ENCODE assay signal across 9 cellular contexts in the genomic region with DNA sequence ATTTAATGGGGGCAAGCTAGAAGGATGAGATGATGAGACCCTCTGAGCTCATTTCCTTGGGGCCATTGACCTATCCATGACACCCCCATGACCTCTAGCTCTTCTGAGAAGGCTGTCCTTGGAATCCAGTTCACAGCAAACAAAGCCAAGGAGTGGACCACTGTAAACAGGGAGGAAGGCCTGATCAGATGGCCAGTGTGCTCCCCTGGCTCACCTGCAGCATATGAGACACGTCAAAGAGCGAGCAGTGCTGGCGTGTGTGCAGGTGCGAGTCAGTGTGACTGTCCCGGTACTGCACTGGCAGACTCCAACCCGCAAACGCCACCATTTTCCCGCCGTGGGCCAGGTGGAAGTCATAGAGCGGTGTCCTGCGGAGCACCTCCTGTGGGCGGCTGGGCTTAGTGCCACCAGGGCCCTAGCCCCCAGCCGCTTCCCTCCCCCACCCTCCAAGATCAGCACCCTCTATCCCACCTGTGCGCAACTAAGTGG. TPM values are rescaled to one million over a fixed set of nuclear protein-coding genes. Genes with fewer than 3 reads are reported as not detected.
DNase-seq lines count a peak whose midpoint lies in the region; ATAC-seq, FAIRE-seq and TF ChIP-seq lines count a peak whose summit lies in the region.
"Had no signal": no experiment of that assay in that cellular context is flagged by ENCODE, and none has a peak within 500 bp of the region (broad histone marks: within the 10 kb centered on the region; RNA-seq: fewer than 3 reads in every experiment).

No MANE protein-coding gene starts in this region.

- peaks cover under 1 to 2% of the 10 kb centered on the region in 2 experiments; a peak in 1 of 4 replicates for H3K36me3 ChIP-seq in HCT116 (ENCODE audit: control insufficient read depth in 1 of 2, insufficient read depth in 2 of 2, low read length in 2 of 2)
- peaks cover 9 to 14% of the 10 kb centered on the region in 2 experiments for H3K36me3 ChIP-seq in keratinocyte (ENCODE audit: control insufficient read depth in 2 of 2, extremely low read depth in 1 of 2, insufficient read depth in 2 of 2, low read length in 2 of 2)
- no peaks in the 10 kb centered on the region for H3K36me3 ChIP-seq in Karpas-422 (ENCODE audit: insufficient read depth, low read length)

- H3K27ac Mint-ChIP-seq in chondrocyte (ENCODE audit: unreplicated experiment) = peak overlapping the region; percentile 86

- TF ChIP-seq RAD21 in HCT116 (IDR thresholded peaks at IDR 0.05; ENCODE audit: low read depth) = no peak

- H3K27me3 Mint-ChIP-seq in chondrocyte (ENCODE audit: low read depth) = no peaks in the 10 kb centered on the region

- DNase-seq in HCT116 (ENCODE audit: low read depth, low spot score) = no peak
- no peak for DNase-seq in chondrocyte (ENCODE audit: low spot score)
- DNase-seq in keratinocyte (ENCODE audit: low read depth, low spot score) = no peak
- DNase-seq in sciatic nerve (ENCODE audit: low spot score) = no peak
- DNase-seq in AG20443 (ENCODE audit: low spot score) = no peak
- no peak for DNase-seq in DMS114 treated with DMSO at 0.1 percent for 48 hours (lab: John Stamatoyannopoulos, UW; ENCODE audit: unreplicated experiment)
- DNase-seq in Karpas-422 = no peak
- DNase-seq in D721Med (ENCODE audit: insufficient read length, low spot score) = no peak
- DNase-seq: NCI-H1694 treated with DMSO at 0.1 percent for 48 hours had no signal

- ATAC-seq in HCT116 (no peak), sciatic nerve (peak; percentile 6)

- H3K9me2 ChIP-seq in HCT116 (ENCODE audit: insufficient read depth) (no peaks in the 10 kb centered on the region), Karpas-422 (replicated peaks; ENCODE audit: insufficient read depth, low read length) (no peaks in the 10 kb centered on the region)

- peaks cover 5% of the 10 kb centered on the region for H3K9me1 ChIP-seq in keratinocyte (ENCODE audit: control insufficient read depth, extremely low read depth, insufficient read depth, low read length)

- H3K4me1 Mint-ChIP-seq in chondrocyte (ENCODE audit: low read depth) = peaks cover 23% of the 10 kb centered on the region

- no peaks in the 10 kb centered on the region for H4K20me1 ChIP-seq in HCT116 (ENCODE audit: insufficient read depth)
- no peaks in the 10 kb centered on the region for H4K20me1 ChIP-seq in keratinocyte (ENCODE audit: control insufficient read depth, extremely low read depth, insufficient read depth, low read length)
- no peaks in the 10 kb centered on the region for H4K20me1 ChIP-seq in Karpas-422 (ENCODE audit: insufficient read depth, low read depth, low read length)

- H3K4me3 Mint-ChIP-seq in chondrocyte (ENCODE audit: unreplicated experiment) = no peak overlapping the region

- H3K4me1 ChIP-seq in HCT116 (ENCODE audit: control insufficient read depth in 1 of 2, insufficient read depth in 2 of 2, low read length in 2 of 2) = peaks cover 3 to 58% of the 10 kb centered on the region in 2 experiments
- peaks cover 23% of the 10 kb centered on the region for H3K4me1 ChIP-seq in keratinocyte (ENCODE audit: control insufficient read depth, extremely low read depth, insufficient read depth, low read length)
- peaks cover under 1% of the 10 kb centered on the region for H3K4me1 ChIP-seq in Karpas-422 (ENCODE audit: low read length)

- BruUV-seq in HCT116 (replicated peaks; lab: Mats Ljungman, UMichigan) = no TSS peak

- H3K79me2 ChIP-seq in HCT116 (ENCODE audit: insufficient read depth, low read length) (no peaks in the 10 kb centered on the region), keratinocyte (ENCODE audit: control insufficient read depth, insufficient read depth, low read length) (no peaks in the 10 kb centered on the region), Karpas-422 (ENCODE audit: low read length) (no peaks in the 10 kb centered on the region)

- intact Hi-C loops in HCT116 (cut with micrococcal nuclease) = no loop called here
- intact Hi-C loops in sciatic nerve (cut with DNase I) = no loop called here

- peak; percentile 57 for FAIRE-seq in keratinocyte (lab: Jason Lieb, UNC)
- FAIRE-seq in D721Med (lab: Jason Lieb, UNC) = no peak

- H3K9me3 Mint-ChIP-seq in chondrocyte (ENCODE audit: low read depth) = no peaks in the 10 kb centered on the region

- dilution Hi-C loops in keratinocyte (cut with MboI; ENCODE audit: extremely low pct_ligation_motif_present, low sequenced_read_pairs) = no loop called here

- no peak for TF ChIP-seq CTCF in HCT116 (IDR thresholded peaks at IDR 0.05 in 2 of 3, conservative IDR thresholded peaks at IDR 0.05 in 1 of 3; ENCODE audit: borderline replicate concordance in 1 of 3, insufficient read depth in 1 of 3, low read depth in 2 of 3, low read length in 2 of 3)
- TF ChIP-seq CTCF in chondrocyte (IDR thresholded peaks at IDR 0.05) = no peak
- no peak for TF ChIP-seq CTCF in keratinocyte (optimal IDR thresholded peaks at IDR 0.05 in 1 of 3, IDR thresholded peaks at IDR 0.05 in 1 of 3, conservative IDR thresholded peaks at IDR 0.05 in 1 of 3; ENCODE audit: extremely low read depth in 1 of 3, insufficient read depth in 2 of 3, low read length in 3 of 3)
- no peak for TF ChIP-seq CTCF in D721Med (IDR thresholded peaks at IDR 0.05; ENCODE audit: insufficient read depth, missing control alignments)

- H3K27me3 ChIP-seq in HCT116 (ENCODE audit: insufficient read depth, low read length) (no peaks in the 10 kb centered on the region), keratinocyte (ENCODE audit: control insufficient read depth, extremely low read depth, insufficient read depth, low read length) (no peaks in the 10 kb centered on the region), Karpas-422 (ENCODE audit: low read length) (no peaks in the 10 kb centered on the region)

- H3K9me3 ChIP-seq in HCT116 (ENCODE audit: control insufficient read depth in 1 of 2, insufficient read depth in 1 of 2, low read depth in 1 of 2, low read length in 2 of 2) (no peaks in the 10 kb centered on the region), keratinocyte (ENCODE audit: control insufficient read depth, low read depth, low read length) (no peaks in the 10 kb centered on the region), Karpas-422 (ENCODE audit: low read length) (no peaks in the 10 kb centered on the region)

- H3K4me2 ChIP-seq in HCT116 (ENCODE audit: low read length) (peak overlapping the region; percentile 48; the same call in 1 of the 2 replicates), keratinocyte (ENCODE audit: control insufficient read depth, extremely low read depth, insufficient read depth, low read depth, low read length) (no peak overlapping the region), Karpas-422 (ENCODE audit: low read depth, low read length, poor library complexity, severe bottlenecking) (no peak overlapping the region)

- peaks cover 5% of the 10 kb centered on the region for H3K36me3 Mint-ChIP-seq in chondrocyte (ENCODE audit: low read depth)

- H3K9ac ChIP-seq in HCT116 (ENCODE audit: low read length) (no peak overlapping the region), keratinocyte (ENCODE audit: control insufficient read depth, extremely low read depth, insufficient read depth, low read length) (no peak overlapping the region), Karpas-422 (ENCODE audit: low read length) (no peak overlapping the region)

- no peak for TF ChIP-seq POLR2A in HCT116 (IDR thresholded peaks at IDR 0.05; ENCODE audit: borderline replicate concordance, extremely low read depth, insufficient read depth, insufficient read length)

- no peak overlapping the region for H3K4me3 ChIP-seq in HCT116 (replicated peaks in 1 of 2; ENCODE audit: low read depth in 1 of 2, low read length in 2 of 2)
- no peak overlapping the region for H3K4me3 ChIP-seq in keratinocyte (ENCODE audit: control insufficient read depth in 2 of 3, extremely low read depth in 1 of 3, insufficient read depth in 2 of 3, low read depth in 1 of 3, low read length in 3 of 3)
- no peak overlapping the region for H3K4me3 ChIP-seq in Karpas-422 (ENCODE audit: low read length)

- POLR2A ChIA-PET in HCT116 (lab: Charles Lee) = no interaction called here

- RAD21 ChIA-PET in HCT116 (lab: Charles Lee; ENCODE audit: low non-redundant PET in 1 of 2, low total read pairs in 2 of 2, uncharacterized antibody in 2 of 2, unreplicated experiment in 2 of 2) = no interaction called here

- H3K27ac ChIP-seq in HCT116 (ENCODE audit: low read depth, low read length) (no peak overlapping the region), keratinocyte (ENCODE audit: control insufficient read depth, insufficient read depth, low read length) (peak overlapping the region; percentile 73), Karpas-422 (ENCODE audit: low read length) (no peak overlapping the region)

- H2AFZ ChIP-seq in HCT116 (ENCODE audit: low read depth, low read length, poor library complexity, severe bottlenecking) (no peak overlapping the region), keratinocyte (ENCODE audit: control insufficient read depth, low read length) (no peak overlapping the region), Karpas-422 (ENCODE audit: low read length) (no peak overlapping the region)

- CTCF ChIA-PET in HCT116 (lab: Charles Lee) = no interaction called here

RNA-seq across cellular contexts. Expression of gene AMT, which starts 0.3 kb away (rescaled TPM):
- total RNA-seq in HCT116 (2021; ENCODE audit: unreplicated experiment) = 4.8 TPM
- polyA plus RNA-seq in HCT116 (2012) = 7.7 and 8.2 TPM in 2 replicates
- total RNA-seq in chondrocyte = 4.8 to 6.1 TPM (median 6.0 TPM) in 3 replicates
- 2.8 to 9.0 TPM (median 7.1 TPM) in 3 replicates for polyA plus RNA-seq in keratinocyte
- polyA plus RNA-seq in keratinocyte (2011; ENCODE audit: low read depth) = 0.94 TPM
- 0.34 and 0.55 TPM in 2 replicates for polyA plus RNA-seq in keratinocyte (2011; cell fraction: cytosol; rRNA removed)
- polyA plus RNA-seq in keratinocyte (2011; cell fraction: nucleus; rRNA removed) = 35.1 and 49.7 TPM in 2 replicates
- polyA plus RNA-seq in keratinocyte (2012; ENCODE audit: low replicate concordance) = 1.7 and 3.7 TPM in 2 replicates
- polyA minus RNA-seq in keratinocyte = 1.2 to 2.3 TPM (median 2.2 TPM) in 3 replicates
- not detected for polyA minus RNA-seq in keratinocyte (2011; cell fraction: cytosol; rRNA and poly(A)+ RNA removed)
- 3.0 and 3.2 TPM in 2 replicates for polyA minus RNA-seq in keratinocyte (2011; cell fraction: nucleus; rRNA and poly(A)+ RNA removed)
- total RNA-seq in sciatic nerve = 12.4 TPM
- 2.4 and 5.9 TPM in 2 replicates for total RNA-seq in Karpas-422 (2014; rRNA removed; shearing (Covaris generic); ENCODE audit: low replicate concordance)

RNA-seq across cellular contexts. Expression of gene NICN1, which starts 7.2 kb away (rescaled TPM):
- total RNA-seq in HCT116 (2021; ENCODE audit: unreplicated experiment) (11.3 TPM), chondrocyte (20.0 to 25.8 TPM (median 23.8 TPM) in 3 replicates), sciatic nerve (23.4 TPM)
- polyA plus RNA-seq in HCT116 (2012) = 6.8 and 9.0 TPM in 2 replicates
- polyA plus RNA-seq in keratinocyte = 9.6 to 17.8 TPM (median 13.1 TPM) in 3 replicates
- polyA plus RNA-seq in keratinocyte (2011; ENCODE audit: low read depth) = 0.97 TPM
- polyA plus RNA-seq in keratinocyte (2011; cell fraction: cytosol; rRNA removed) = 6.6 and 9.3 TPM in 2 replicates
- 76.2 and 146 TPM in 2 replicates for polyA plus RNA-seq in keratinocyte (2011; cell fraction: nucleus; rRNA removed)
- 5.3 and 11.9 TPM in 2 replicates for polyA plus RNA-seq in keratinocyte (2012; ENCODE audit: low replicate concordance)
- 26.3 to 33.1 TPM (median 27.7 TPM) in 3 replicates for polyA minus RNA-seq in keratinocyte
- 13.0 TPM for polyA minus RNA-seq in keratinocyte (2011; cell fraction: cytosol; rRNA and poly(A)+ RNA removed)
- polyA minus RNA-seq in keratinocyte (2011; cell fraction: nucleus; rRNA and poly(A)+ RNA removed) = 6.0 and 13.9 TPM in 2 replicates
- 17.8 and 23.9 TPM in 2 replicates for total RNA-seq in Karpas-422 (2014; rRNA removed; shearing (Covaris generic); ENCODE audit: low replicate concordance)

RNA-seq across cellular contexts. Expression of gene TCTA, which starts 9.7 kb away (rescaled TPM):
- total RNA-seq in HCT116 (2021; ENCODE audit: unreplicated experiment) (11.9 TPM), chondrocyte (22.5 to 54.8 TPM (median 23.4 TPM) in 3 replicates), sciatic nerve (28.5 TPM)
- 8.0 and 11.1 TPM in 2 replicates for polyA plus RNA-seq in HCT116 (2012)
- polyA plus RNA-seq in keratinocyte = 16.5 to 21.2 TPM (median 20.4 TPM) in 3 replicates
- polyA plus RNA-seq in keratinocyte (2011; ENCODE audit: low read depth) = 0.60 TPM
- 22.7 and 22.8 TPM in 2 replicates for polyA plus RNA-seq in keratinocyte (2011; cell fraction: cytosol; rRNA removed)
- 10.8 and 13.8 TPM in 2 replicates for polyA plus RNA-seq in keratinocyte (2011; cell fraction: nucleus; rRNA removed)
- polyA plus RNA-seq in keratinocyte (2012; ENCODE audit: low replicate concordance) = 6.7 and 11.8 TPM in 2 replicates
- polyA minus RNA-seq in keratinocyte = 10.8 to 13.7 TPM (median 12.8 TPM) in 3 replicates
- 9.2 TPM for polyA minus RNA-seq in keratinocyte (2011; cell fraction: cytosol; rRNA and poly(A)+ RNA removed)
- polyA minus RNA-seq in keratinocyte (2011; cell fraction: nucleus; rRNA and poly(A)+ RNA removed) = 3.6 and 8.1 TPM in 2 replicates
- 17.2 and 26.9 TPM in 2 replicates for total RNA-seq in Karpas-422 (2014; rRNA removed; shearing (Covaris generic); ENCODE audit: low replicate concordance)

RNA-seq across cellular contexts. Expression of gene RHOA, which starts 10.2 kb away (rescaled TPM):
- total RNA-seq in HCT116 (2021; ENCODE audit: unreplicated experiment) = 497 TPM
- polyA plus RNA-seq in HCT116 (2012) = 389 and 390 TPM in 2 replicates
- 625 to 643 TPM (median 626 TPM) in 3 replicates for total RNA-seq in chondrocyte
- 216 to 588 TPM (median 332 TPM) in 3 replicates for polyA plus RNA-seq in keratinocyte
- polyA plus RNA-seq in keratinocyte (2011; ENCODE audit: low read depth) = 345 TPM
- polyA plus RNA-seq in keratinocyte (2011; cell fraction: cytosol; rRNA removed) = 429 and 562 TPM in 2 replicates
- 205 and 231 TPM in 2 replicates for polyA plus RNA-seq in keratinocyte (2011; cell fraction: nucleus; rRNA removed)
- polyA plus RNA-seq in keratinocyte (2012; ENCODE audit: low replicate concordance) = 463 and 476 TPM in 2 replicates
- 394 to 579 TPM (median 534 TPM) in 3 replicates for polyA minus RNA-seq in keratinocyte
- polyA minus RNA-seq in keratinocyte (2011; cell fraction: cytosol; rRNA and poly(A)+ RNA removed) = 567 TPM
- 109 and 169 TPM in 2 replicates for polyA minus RNA-seq in keratinocyte (2011; cell fraction: nucleus; rRNA and poly(A)+ RNA removed)
- 485 TPM for total RNA-seq in sciatic nerve
- total RNA-seq in Karpas-422 (2014; rRNA removed; shearing (Covaris generic); ENCODE audit: low replicate concordance) = 227 and 281 TPM in 2 replicates

RNA-seq across cellular contexts. Expression of gene DAG1, which starts 48.1 kb away (rescaled TPM):
- 99.9 TPM for total RNA-seq in HCT116 (2021; ENCODE audit: unreplicated experiment)
- 45.8 and 46.7 TPM in 2 replicates for polyA plus RNA-seq in HCT116 (2012)
- 147 to 156 TPM (median 149 TPM) in 3 replicates for total RNA-seq in chondrocyte
- polyA plus RNA-seq in keratinocyte = 22.0 to 34.4 TPM (median 32.9 TPM) in 3 replicates
- 8.2 TPM for polyA plus RNA-seq in keratinocyte (2011; ENCODE audit: low read depth)
- 10.4 and 11.3 TPM in 2 replicates for polyA plus RNA-seq in keratinocyte (2011; cell fraction: cytosol; rRNA removed)
- 71.4 and 71.9 TPM in 2 replicates for polyA plus RNA-seq in keratinocyte (2011; cell fraction: nucleus; rRNA removed)
- polyA plus RNA-seq in keratinocyte (2012; ENCODE audit: low replicate concordance) = 29.5 and 36.6 TPM in 2 replicates
- polyA minus RNA-seq in keratinocyte = 72.6 to 230 TPM (median 84.9 TPM) in 3 replicates
- polyA minus RNA-seq in keratinocyte (2011; cell fraction: cytosol; rRNA and poly(A)+ RNA removed) = 34.0 TPM
- 107 and 141 TPM in 2 replicates for polyA minus RNA-seq in keratinocyte (2011; cell fraction: nucleus; rRNA and poly(A)+ RNA removed)
- total RNA-seq in sciatic nerve = 165 TPM
- 11.3 and 19.1 TPM in 2 replicates for total RNA-seq in Karpas-422 (2014; rRNA removed; shearing (Covaris generic); ENCODE audit: low replicate concordance)
